In genomic region chrX:29662759-29663503, GRCh38 we compare ENCODE assay signal across 8 cellular contexts.
DNase-seq lines count a peak whose midpoint lies in the region; ATAC-seq and TF ChIP-seq lines count a peak whose summit lies in the region.

No MANE protein-coding gene starts in this region.

- no peaks in the 10 kb centered on the region for H3K27me3 ChIP-seq in A673 (replicated peaks; ENCODE audit: insufficient read depth, low read depth, low read length, poor library complexity)

- TF ChIP-seq CTCF in A673 (conservative IDR thresholded peaks at IDR 0.05; ENCODE audit: low read depth, low read length) (no peak), endothelial cell (IDR thresholded peaks at IDR 0.05; ENCODE audit: unreplicated experiment) (no peak)

- no peaks in the 10 kb centered on the region for H3K27me3 Mint-ChIP-seq in effector memory CD8-positive, alpha-beta T cell
- H3K27me3 Mint-ChIP-seq in endothelial cell (ENCODE audit: unreplicated experiment) = no peaks in the 10 kb centered on the region

- H3K4me3 ChIP-seq in A673 (ENCODE audit: low read depth, low read length, poor library complexity, severe bottlenecking) = no peak overlapping the region

- no peak overlapping the region for H3K27ac ChIP-seq in A673 (ENCODE audit: low read depth, low read length, poor library complexity, severe bottlenecking)

- no peak overlapping the region for H3K4me3 Mint-ChIP-seq in effector memory CD8-positive, alpha-beta T cell
- no peak overlapping the region for H3K4me3 Mint-ChIP-seq in endothelial cell (ENCODE audit: unreplicated experiment)

- no peaks in the 10 kb centered on the region for H3K36me3 ChIP-seq in A673 (ENCODE audit: insufficient read depth, low read length, poor library complexity, severe bottlenecking)

- POLR2A ChIA-PET in A673 (lab: Charles Lee; ENCODE audit: low non-redundant PET) = no interaction called here

- no peaks in the 10 kb centered on the region for H3K4me1 ChIP-seq in A673 (ENCODE audit: insufficient read depth, low read length, poor library complexity, severe bottlenecking)

- DNase-seq in ELF-1 (ENCODE audit: low read depth, low spot score) = peak; percentile 7
- DNase-seq in RPMI7951 (ENCODE audit: low read depth) = peak; percentile 95
- peak; percentile 53 for DNase-seq in inferior parietal cortex (ENCODE audit: extremely low spot score)
- DNase-seq in A673 (ENCODE audit: low spot score) = no peak
- DNase-seq in effector memory CD8-positive, alpha-beta T cell = no peak
- no peak for DNase-seq in NCI-H524 treated with DMSO at 0.1 percent for 48 hours (lab: John Stamatoyannopoulos, UW)
- no peak for DNase-seq in endothelial cell (ENCODE audit: low spot score)

- CTCF ChIA-PET in A673 (lab: Charles Lee) = no interaction called here

- BruUV-seq in A673 (replicated peaks; lab: Mats Ljungman, UMichigan) = no TSS peak

- H3K9me3 Mint-ChIP-seq in effector memory CD8-positive, alpha-beta T cell = peaks cover 0 to 6% of the 10 kb centered on the region in 2 donors
- H3K9me3 Mint-ChIP-seq in endothelial cell (ENCODE audit: unreplicated experiment) = no peaks in the 10 kb centered on the region

- H3K36me3 Mint-ChIP-seq in effector memory CD8-positive, alpha-beta T cell (ENCODE audit: insufficient read depth) = no peaks in the 10 kb centered on the region
- no peaks in the 10 kb centered on the region for H3K36me3 Mint-ChIP-seq in endothelial cell (ENCODE audit: low read depth, unreplicated experiment)

- no peaks in the 10 kb centered on the region for H3K4me1 Mint-ChIP-seq in effector memory CD8-positive, alpha-beta T cell (ENCODE audit: low read depth in 2 of 2)
- no peaks in the 10 kb centered on the region for H3K4me1 Mint-ChIP-seq in endothelial cell (ENCODE audit: unreplicated experiment)

- intact Hi-C loops in A673 (cut with micrococcal nuclease; ENCODE audit: unreplicated experiment) = no loop called here

- peak; percentile 83 for ATAC-seq in HG02759 (IDR thresholded peaks at IDR 0.05; ENCODE audit: unreplicated experiment)
- ATAC-seq in effector memory CD8-positive, alpha-beta T cell (replicated peaks) = no peak

- no peak overlapping the region for H3K27ac Mint-ChIP-seq in effector memory CD8-positive, alpha-beta T cell
- no peak overlapping the region for H3K27ac Mint-ChIP-seq in endothelial cell (ENCODE audit: unreplicated experiment)

- no peaks in the 10 kb centered on the region for H3K9me3 ChIP-seq in A673 (ENCODE audit: low read depth, low read length, poor library complexity, severe bottlenecking)

Comparison
In these comparisons a context has a peak if more than half of its experiments do, and no peak if none do; other contexts are left out.
1. DNase-seq: peak in ELF-1 (single experiment), RPMI7951 (single experiment) and inferior parietal cortex (single experiment); none in A673 (single experiment), effector memory CD8-positive, alpha-beta T cell (0 of 3), NCI-H524 treated with DMSO at 0.1 percent for 48 hours (single experiment) and endothelial cell (single experiment).